13 cellular contexts compared by ENCODE assay signal in genomic region chr7:27045972-27046371, GRCh38. TPM values are rescaled to one million over a fixed set of nuclear protein-coding genes. Genes with fewer than 3 reads are reported as not detected.
"Had no signal": no experiment of that assay in that cellular context is flagged by ENCODE, and none has a peak within 500 bp of the region (broad histone marks: within the 10 kb centered on the region; RNA-seq: fewer than 3 reads in every experiment).

No MANE protein-coding gene starts in this region.

RNA-seq across cellular contexts. Expression of gene HOXA1, which starts 49.8 kb away (rescaled TPM):
- total RNA-seq: ascending aorta, WTC11 had no signal

RNA-seq across cellular contexts. Expression of gene HOXA2, which starts 56.5 kb away (rescaled TPM):
- total RNA-seq: activated CD4-positive, alpha-beta memory T cell treated with anti-CD3 and anti-CD28 coated beads, Interleukin-2, amount 10 ng/mL, durations not matched to agents 7 days and 5 days; activated CD4-positive, alpha-beta T cell treated with anti-CD3 and anti-CD28 coated beads for 36 hours; activated CD4-positive, alpha-beta T cell treated with anti-CD3 and anti-CD28 coated beads, Interleukin-2, amount 10 ng/mL, durations not matched to agents 7 days and 5 days; activated CD8-positive, alpha-beta memory T cell treated with anti-CD3 and anti-CD28 coated beads, Interleukin-2, amount 10 ng/mL, durations not matched to agents 7 days and 5 days; activated CD8-positive, alpha-beta T cell treated with anti-CD3 and anti-CD28 coated beads, Interleukin-2, amount 10 ng/mL, durations not matched to agents 7 days and 5 days; activated naive CD8-positive, alpha-beta T cell treated with anti-CD3 and anti-CD28 coated beads, Interleukin-2, amount 10 ng/mL, durations not matched to agents 7 days and 5 days; activated T-helper 2 cell treated with anti-CD3 and anti-CD28 coated beads, Interferon-gamma antibody, Interleukin-2, Interleukin-4, amounts not matched to agents 10 μg/mL and 5 μg/mL and 100 μg/mL, durations not matched to agents 14 hours and 24 hours and 36 hours; bronchial epithelial cell; T-helper 1 cell treated with Interleukin-12 subunit alpha and Interleukin-12 subunit beta and Interleukin-4 antibody, amounts not matched to agents 30 ng/mL and 1 ng/mL, for 36 hours; T-helper 17 cell; T-helper 2 cell treated with Interferon-gamma antibody and Interleukin-4, amounts not matched to agents 100 ng/mL and 5 ng/mL, for 36 hours; WTC11 had no signal
